ENCODE assay signal across 8 cellular contexts in the genomic region with DNA sequence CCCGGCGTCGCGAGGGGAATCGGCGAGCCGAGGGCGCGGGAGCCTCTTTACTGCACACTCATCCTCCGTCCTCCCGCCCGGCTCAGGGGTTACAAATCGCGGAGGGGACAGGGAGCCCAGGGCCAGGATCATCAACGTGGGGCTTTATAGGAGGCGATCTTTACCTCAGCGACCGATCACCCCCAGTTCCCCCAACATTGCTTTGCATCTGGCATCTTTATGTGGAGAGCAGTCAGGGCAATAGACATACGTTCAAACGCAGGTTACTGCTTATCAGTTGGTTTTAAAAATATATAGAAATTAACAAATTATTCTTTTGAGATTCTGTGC. TPM values are rescaled to one million over a fixed set of nuclear protein-coding genes. Genes with fewer than 3 reads are reported as not detected.
DNase-seq lines count a peak whose midpoint lies in the region; ATAC-seq and TF ChIP-seq lines count a peak whose summit lies in the region.

No MANE protein-coding gene starts in this region.

- peak overlapping the region; percentile 84 for H2AFZ ChIP-seq in hepatocyte

- H3K4me3 ChIP-seq in hepatocyte = peak overlapping the region; percentile 83

- H3K4me3 Mint-ChIP-seq in stimulated activated naive CD8-positive, alpha-beta T cell treated with anti-CD3 and anti-CD28 coated beads, Interleukin-15, Interleukin-2, amounts not matched to agents 100 ng/mL and 50 ng/mL, for 24 hours = peak overlapping the region; percentile 96
- H3K4me3 Mint-ChIP-seq in WTC11 = peak overlapping the region; percentile 91
- H3K4me3 Mint-ChIP-seq in stimulated activated effector memory CD8-positive, alpha-beta T cell treated with anti-CD3 and anti-CD28 coated beads, Interleukin-12 subunit alpha, Interleukin-12 subunit beta, amount 100 ng/mL, for 72 hours = peak overlapping the region; percentile 89

- H3K27ac Mint-ChIP-seq in stimulated activated naive CD8-positive, alpha-beta T cell treated with anti-CD3 and anti-CD28 coated beads, Interleukin-15, Interleukin-2, amounts not matched to agents 100 ng/mL and 50 ng/mL, for 24 hours = peak overlapping the region; percentile 95
- peak overlapping the region; percentile 78; the same call in 1 of the 2 replicates for H3K27ac Mint-ChIP-seq in WTC11
- H3K27ac Mint-ChIP-seq in stimulated activated effector memory CD8-positive, alpha-beta T cell treated with anti-CD3 and anti-CD28 coated beads, Interleukin-12 subunit alpha, Interleukin-12 subunit beta, amount 100 ng/mL, for 72 hours = peak overlapping the region; percentile 95

- peaks cover 15% of the 10 kb centered on the region for H3K36me3 Mint-ChIP-seq in stimulated activated naive CD8-positive, alpha-beta T cell treated with anti-CD3 and anti-CD28 coated beads, Interleukin-15, Interleukin-2, amounts not matched to agents 100 ng/mL and 50 ng/mL, for 24 hours (ENCODE audit: low read depth)
- no peaks in the 10 kb centered on the region for H3K36me3 Mint-ChIP-seq in WTC11
- peaks cover 6% of the 10 kb centered on the region for H3K36me3 Mint-ChIP-seq in stimulated activated effector memory CD8-positive, alpha-beta T cell treated with anti-CD3 and anti-CD28 coated beads, Interleukin-12 subunit alpha, Interleukin-12 subunit beta, amount 100 ng/mL, for 72 hours

- H3K4me2 ChIP-seq in hepatocyte = peak overlapping the region; percentile 84

- H3K4me1 Mint-ChIP-seq in stimulated activated naive CD8-positive, alpha-beta T cell treated with anti-CD3 and anti-CD28 coated beads, Interleukin-15, Interleukin-2, amounts not matched to agents 100 ng/mL and 50 ng/mL, for 24 hours (ENCODE audit: low read depth) = peaks cover 53% of the 10 kb centered on the region
- peaks cover 10% of the 10 kb centered on the region for H3K4me1 Mint-ChIP-seq in WTC11
- H3K4me1 Mint-ChIP-seq in stimulated activated effector memory CD8-positive, alpha-beta T cell treated with anti-CD3 and anti-CD28 coated beads, Interleukin-12 subunit alpha, Interleukin-12 subunit beta, amount 100 ng/mL, for 72 hours = peaks cover 24% of the 10 kb centered on the region

- H3K9me3 Mint-ChIP-seq in stimulated activated naive CD8-positive, alpha-beta T cell treated with anti-CD3 and anti-CD28 coated beads, Interleukin-15, Interleukin-2, amounts not matched to agents 100 ng/mL and 50 ng/mL, for 24 hours = no peaks in the 10 kb centered on the region
- no peaks in the 10 kb centered on the region for H3K9me3 Mint-ChIP-seq in WTC11
- H3K9me3 Mint-ChIP-seq in stimulated activated effector memory CD8-positive, alpha-beta T cell treated with anti-CD3 and anti-CD28 coated beads, Interleukin-12 subunit alpha, Interleukin-12 subunit beta, amount 100 ng/mL, for 72 hours = no peaks in the 10 kb centered on the region

- no peaks in the 10 kb centered on the region for H3K9me3 ChIP-seq in hepatocyte (ENCODE audit: low read depth)

- DNase-seq in stimulated activated naive CD8-positive, alpha-beta T cell treated with anti-CD3 and anti-CD28 coated beads, Interleukin-15, Interleukin-2, amounts not matched to agents 100 U/mL and 50 U/mL, for 24 hours = no peak
- no peak for DNase-seq in WTC11 (ENCODE audit: low spot score)
- DNase-seq in hepatocyte (ENCODE audit: low spot score) = no peak
- no peak for DNase-seq in stimulated activated effector memory CD8-positive, alpha-beta T cell treated with anti-CD3 and anti-CD28 coated beads, Interleukin-12 subunit alpha, Interleukin-12 subunit beta, amount 100 ng/mL, for 72 hours (ENCODE audit: low spot score in 2 of 2)
- no peak for DNase-seq in mesenteric fat pad (ENCODE audit: low spot score)
- no peak for DNase-seq in UCSD-AML1 (lab: John Stamatoyannopoulos, UW; ENCODE audit: unreplicated experiment)

- TF ChIP-seq CTCF in WTC11 (IDR thresholded peaks at IDR 0.05) (no peak), hepatocyte (IDR thresholded peaks at IDR 0.05; ENCODE audit: poor library complexity) (no peak)

- WGBS in hepatocyte (ENCODE audit: low lambda C conversion rate, missing lambda C conversion rate) = under 1% methylated on average over 19 of the region's 20 CpGs

- POLR2A ChIA-PET in WTC11 (lab: Charles Lee) = interaction anchor here (1.0 to 1.1 kb wide), 2 partner anchors 72 to 211 kb away, joined by 3 read pairs; partner anchors contain the start of gene SERINC1

- H3K4me1 ChIP-seq in hepatocyte (ENCODE audit: insufficient read depth) = peaks cover 11% of the 10 kb centered on the region

- H3K79me2 ChIP-seq in hepatocyte = peaks cover 54% of the 10 kb centered on the region

- peaks cover 25% of the 10 kb centered on the region for H4K20me1 ChIP-seq in hepatocyte (ENCODE audit: insufficient read depth, poor library complexity, severe bottlenecking)

- H3K27me3 ChIP-seq in hepatocyte = no peaks in the 10 kb centered on the region

- H3K27ac ChIP-seq in hepatocyte = peak overlapping the region; percentile 91

- H3K36me3 ChIP-seq in hepatocyte (replicated peaks; ENCODE audit: insufficient read depth, low read depth) = no peaks in the 10 kb centered on the region

- ATAC-seq in stimulated activated naive CD8-positive, alpha-beta T cell treated with anti-CD3 and anti-CD28 coated beads, Interleukin-15, Interleukin-2, amounts not matched to agents 100 U/mL and 50 U/mL, for 24 hours = no peak
- peak; percentile 24 for ATAC-seq in HG03432 (IDR thresholded peaks at IDR 0.05; ENCODE audit: unreplicated experiment)
- ATAC-seq in WTC11 = peak; percentile 4
- ATAC-seq in stimulated activated effector memory CD8-positive, alpha-beta T cell treated with anti-CD3 and anti-CD28 coated beads, Interleukin-12 subunit alpha, Interleukin-12 subunit beta, amount 100 ng/mL, for 72 hours = peak; percentile 4

- H3K27me3 Mint-ChIP-seq in stimulated activated naive CD8-positive, alpha-beta T cell treated with anti-CD3 and anti-CD28 coated beads, Interleukin-15, Interleukin-2, amounts not matched to agents 100 ng/mL and 50 ng/mL, for 24 hours = no peaks in the 10 kb centered on the region
- peaks cover 50% of the 10 kb centered on the region for H3K27me3 Mint-ChIP-seq in WTC11 (ENCODE audit: low read depth)

- no peaks in the 10 kb centered on the region for H3K9me2 ChIP-seq in hepatocyte (replicated peaks; ENCODE audit: insufficient read depth)

- CTCF ChIA-PET in WTC11 (lab: Charles Lee) = interaction anchor here (0.6 to 1.5 kb wide), 3 partner anchors 19 to 469 kb away, joined by 3 read pairs; no protein-coding TSS in a partner anchor

TF ChIP-seq in WTC11, 78 proteins besides CTCF, POLR2A, EP300 and RAD21:
- TF ChIP-seq, protein P1, sequence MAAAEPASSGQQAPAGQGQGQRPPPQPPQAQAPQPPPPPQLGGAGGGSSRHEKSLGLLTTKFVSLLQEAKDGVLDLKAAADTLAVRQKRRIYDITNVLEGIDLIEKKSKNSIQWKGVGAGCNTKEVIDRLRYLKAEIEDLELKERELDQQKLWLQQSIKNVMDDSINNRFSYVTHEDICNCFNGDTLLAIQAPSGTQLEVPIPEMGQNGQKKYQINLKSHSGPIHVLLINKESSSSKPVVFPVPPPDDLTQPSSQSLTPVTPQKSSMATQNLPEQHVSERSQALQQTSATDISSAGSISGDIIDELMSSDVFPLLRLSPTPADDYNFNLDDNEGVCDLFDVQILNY (CRISPR knock-in tag; IDR thresholded peaks at IDR 0.05) = no peak
- TF ChIP-seq ZNF425 (CRISPR knock-in tag; conservative IDR thresholded peaks at IDR 0.05) (no peak), MXD4 (CRISPR knock-in tag; IDR thresholded peaks at IDR 0.05; ENCODE audit: borderline replicate concordance) (no peak), ATF1 (CRISPR knock-in tag; IDR thresholded peaks at IDR 0.05) (no peak), TP53 (CRISPR knock-in tag; IDR thresholded peaks at IDR 0.05) (no peak), ZNF138 (CRISPR knock-in tag; conservative IDR thresholded peaks at IDR 0.05) (no peak), JUN (CRISPR knock-in tag; IDR thresholded peaks at IDR 0.05) (no peak), SMAD3 (CRISPR knock-in tag; IDR thresholded peaks at IDR 0.05; ENCODE audit: borderline replicate concordance) (no peak)
- TF ChIP-seq, protein P2, sequence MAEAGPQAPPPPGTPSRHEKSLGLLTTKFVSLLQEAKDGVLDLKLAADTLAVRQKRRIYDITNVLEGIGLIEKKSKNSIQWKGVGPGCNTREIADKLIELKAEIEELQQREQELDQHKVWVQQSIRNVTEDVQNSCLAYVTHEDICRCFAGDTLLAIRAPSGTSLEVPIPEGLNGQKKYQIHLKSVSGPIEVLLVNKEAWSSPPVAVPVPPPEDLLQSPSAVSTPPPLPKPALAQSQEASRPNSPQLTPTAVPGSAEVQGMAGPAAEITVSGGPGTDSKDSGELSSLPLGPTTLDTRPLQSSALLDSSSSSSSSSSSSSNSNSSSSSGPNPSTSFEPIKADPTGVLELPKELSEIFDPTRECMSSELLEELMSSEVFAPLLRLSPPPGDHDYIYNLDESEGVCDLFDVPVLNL (CRISPR knock-in tag; IDR thresholded peaks at IDR 0.05; ENCODE audit: borderline replicate concordance, low read depth) = no peak
- TF ChIP-seq, protein P3, sequence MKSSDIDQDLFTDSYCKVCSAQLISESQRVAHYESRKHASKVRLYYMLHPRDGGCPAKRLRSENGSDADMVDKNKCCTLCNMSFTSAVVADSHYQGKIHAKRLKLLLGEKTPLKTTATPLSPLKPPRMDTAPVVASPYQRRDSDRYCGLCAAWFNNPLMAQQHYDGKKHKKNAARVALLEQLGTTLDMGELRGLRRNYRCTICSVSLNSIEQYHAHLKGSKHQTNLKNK (CRISPR knock-in tag; IDR thresholded peaks at IDR 0.05) = no peak

RNA-seq across cellular contexts. Expression of gene HSF2, which starts 0.6 kb away (rescaled TPM):
- total RNA-seq in WTC11 (2021) (10.6 to 12.1 TPM (median 11.8 TPM) in 3 replicates), hepatocyte (36.8 and 37.9 TPM in 2 replicates), mesenteric fat pad (9.8 TPM)
- polyA plus RNA-seq in hepatocyte = 14.5 and 17.5 TPM in 2 replicates
